ENCODE assay signal across 9 cellular contexts in genomic region chr9:127970401-127971313, GRCh38. TPM values are rescaled to one million over a fixed set of nuclear protein-coding genes. Genes with fewer than 3 reads are reported as not detected.
A peak's percentile ranks its signal among the peaks of the same experiment; 100 is the strongest.
DNase-seq lines count a peak whose midpoint lies in the region; ATAC-seq, FAIRE-seq and TF ChIP-seq lines count a peak whose summit lies in the region.
"Had no signal": no experiment of that assay in that cellular context is flagged by ENCODE, and none has a peak within 500 bp of the region (broad histone marks: within the 10 kb centered on the region; RNA-seq: fewer than 3 reads in every experiment).

No MANE protein-coding gene starts in this region.

- BruUV-seq in HepG2 (replicated peaks; lab: Mats Ljungman, UMichigan), result no TSS peak

- TF ChIP-seq EP300 in HepG2 (IDR thresholded peaks at IDR 0.05; ENCODE audit: low read depth in 2 of 2, low read length in 2 of 2) (no peak), HepG2 (CRISPR knock-in tag; IDR thresholded peaks at IDR 0.05; ENCODE audit: borderline replicate concordance) (no peak)

- TF ChIP-seq RAD21 in HepG2 (CRISPR knock-in tag; IDR thresholded peaks at IDR 0.05), result no peak

- no peak for FAIRE-seq in HepG2 (lab: Jason Lieb, UNC)
- FAIRE-seq: TTC549 had no signal

- peak; percentile 60 for DNase-seq in NCI-H1694 treated with DMSO at 0.1 percent for 48 hours (lab: John Stamatoyannopoulos, UW)
- DNase-seq in activated CD8-positive, alpha-beta T cell treated with anti-CD3 and anti-CD28 coated beads, Interleukin-2, amount 10 ng/mL, durations not matched to agents 7 days and 5 days, result peak; percentile 86
- peak; percentile 83 for DNase-seq in germinal center (ENCODE audit: low spot score)
- peak; percentile 72 for DNase-seq in stimulated activated naive CD4-positive, alpha-beta T cell treated with Interleukin-2 at 50 U/mL for 16 hours (lab: John Stamatoyannopoulos, UW)
- no peak for DNase-seq in HepG2 (ENCODE audit: low spot score)
- no peak for DNase-seq in middle frontal gyrus (ENCODE audit: extremely low spot score, low spot score)

- peaks cover 98% of the 10 kb centered on the region for H3K4me1 Mint-ChIP-seq in activated CD8-positive, alpha-beta T cell treated with anti-CD3 and anti-CD28 coated beads, Interleukin-2, amount 10 ng/mL, durations not matched to agents 7 days and 5 days (ENCODE audit: low read depth)

- no peaks in the 10 kb centered on the region for H3K9me3 Mint-ChIP-seq in activated CD8-positive, alpha-beta T cell treated with anti-CD3 and anti-CD28 coated beads, Interleukin-2, amount 10 ng/mL, durations not matched to agents 7 days and 5 days (ENCODE audit: insufficient read depth)

- no peak overlapping the region for H2AFZ ChIP-seq in HepG2 (ENCODE audit: low read length)

- in situ Hi-C loops in HepG2 (cut with HindIII; ENCODE audit: extremely low pct_ligation_motif_present, low pct_unique_long_range_greater_than_20kb), result no loop called here

- TF ChIP-seq POLR2A in HepG2 (IDR thresholded peaks at IDR 0.05; ENCODE audit: insufficient read depth in 1 of 2, low read depth in 2 of 2, low read length in 2 of 2), result no peak

- intact Hi-C loops in HepG2 (cut with micrococcal nuclease; ENCODE audit: unreplicated experiment), result no loop called here

- ATAC-seq in GM18858 (IDR thresholded peaks at IDR 0.05; ENCODE audit: unreplicated experiment) (peak; percentile 82), HG02642 (IDR thresholded peaks at IDR 0.05; ENCODE audit: poor library complexity, unreplicated experiment) (peak; percentile 67), HepG2 (no peak)
- peak; percentile 74 for ATAC-seq in activated CD8-positive, alpha-beta T cell treated with anti-CD3 and anti-CD28 coated beads, Interleukin-2, amount 10 ng/mL, durations not matched to agents 7 days and 5 days

- CTCF ChIA-PET in activated CD8-positive, alpha-beta T cell treated with anti-CD3 and anti-CD28 coated beads, Interleukin-2, amount 10 ng/mL, durations not matched to agents 7 days and 5 days (lab: Charles Lee), result interaction anchor here (0.8 to 16.3 kb wide), 10 partner anchors 10 to 64 kb away, joined by 3 to 158 read pairs (median 6); partner anchors contain the start of gene EEIG1
- CTCF ChIA-PET in HepG2 (lab: Yijun Ruan, JAX; ENCODE audit: low intra/inter-chr PET ratio, low total read pairs), result no interaction called here

- H3K9ac ChIP-seq in HepG2 (ENCODE audit: insufficient read depth, low read depth, low read length), result no peak overlapping the region

- H3K27me3 ChIP-seq in HepG2 (ENCODE audit: control insufficient read depth in 1 of 2, insufficient read depth in 2 of 2, low read length in 2 of 2), result no peaks in the 10 kb centered on the region

- no peaks in the 10 kb centered on the region for H3K9me3 ChIP-seq in HepG2 (ENCODE audit: low read length)

- H3K36me3 Mint-ChIP-seq in activated CD8-positive, alpha-beta T cell treated with anti-CD3 and anti-CD28 coated beads, Interleukin-2, amount 10 ng/mL, durations not matched to agents 7 days and 5 days (ENCODE audit: low read depth), result peaks cover 74% of the 10 kb centered on the region

- no peak overlapping the region for H3K27ac ChIP-seq in HepG2 (ENCODE audit: extremely low read length, insufficient read depth, low read length)

- peaks cover 5% of the 10 kb centered on the region; the same call in 1 of the 2 replicates for H4K20me1 ChIP-seq in HepG2 (ENCODE audit: insufficient read depth, low read length)

- H3K4me3 Mint-ChIP-seq in activated CD8-positive, alpha-beta T cell treated with anti-CD3 and anti-CD28 coated beads, Interleukin-2, amount 10 ng/mL, durations not matched to agents 7 days and 5 days, result peak overlapping the region; percentile 97

- peak overlapping the region; percentile 99 for H3K27ac Mint-ChIP-seq in activated CD8-positive, alpha-beta T cell treated with anti-CD3 and anti-CD28 coated beads, Interleukin-2, amount 10 ng/mL, durations not matched to agents 7 days and 5 days

- peaks cover 95% of the 10 kb centered on the region for H3K79me2 ChIP-seq in HepG2 (ENCODE audit: insufficient read depth, low read length)

- WGBS in HepG2 (ENCODE audit: low lambda C conversion rate), result 83% methylated on average over 16 of the region's 16 CpGs

- H3K4me2 ChIP-seq in HepG2 (ENCODE audit: low read depth, low read length), result no peak overlapping the region

- H3K4me3 ChIP-seq in HepG2 (replicated peaks in 1 of 3; ENCODE audit: insufficient read depth in 1 of 3, low read depth in 2 of 3, low read length in 3 of 3), result no peak overlapping the region

- POLR2A ChIA-PET in activated CD8-positive, alpha-beta T cell treated with anti-CD3 and anti-CD28 coated beads, Interleukin-2, amount 10 ng/mL, durations not matched to agents 7 days and 5 days (lab: Charles Lee), result interaction anchor here (0.5 to 3.9 kb wide), 17 partner anchors 10 to 147 kb away, joined by 3 to 27 read pairs (median 4); partner anchors contain the start of genes DPM2, EEIG1, NAIF1 and SLC25A25
- POLR2A ChIA-PET in HepG2 (lab: Yijun Ruan, JAX), result no interaction called here

- no peaks in the 10 kb centered on the region for H3K27me3 Mint-ChIP-seq in activated CD8-positive, alpha-beta T cell treated with anti-CD3 and anti-CD28 coated beads, Interleukin-2, amount 10 ng/mL, durations not matched to agents 7 days and 5 days (ENCODE audit: low read depth)

- TF ChIP-seq CTCF in HepG2 (CRISPR knock-in tag; IDR thresholded peaks at IDR 0.05), result no peak

- peaks cover 68% of the 10 kb centered on the region for H3K4me1 ChIP-seq in HepG2 (ENCODE audit: insufficient read depth, low read length)

- H3K36me3 ChIP-seq in HepG2 (replicated peaks in 1 of 2; ENCODE audit: control insufficient read depth in 1 of 2, insufficient read depth in 2 of 2, low read length in 2 of 2), result peaks cover under 1 to 1% of the 10 kb centered on the region in 2 experiments; a peak in 2 of 5 replicates

RNA-seq across cellular contexts. Expression of gene EEIG1, which starts 10.1 kb away (rescaled TPM):
- total RNA-seq in activated CD8-positive, alpha-beta T cell treated with anti-CD3 and anti-CD28 coated beads, Interleukin-2, amount 10 ng/mL, durations not matched to agents 7 days and 5 days, result 100 to 1,000 TPM; 227 to 232 TPM
- 16.1 and 16.6 TPM in 2 replicates for total RNA-seq in HepG2 (2016; rRNA removed; fragmentation: Illumina TruSeq; extraction: Trizol)
- 10.4 and 11.3 TPM in 2 replicates for total RNA-seq in HepG2 (2016; cell fraction: cytosol; rRNA removed; fragmentation: Illumina TruSeq; extraction: Trizol; ENCODE audit: low read depth)
- total RNA-seq in HepG2 (2016; cell fraction: insoluble cytoplasmic fraction; rRNA removed; fragmentation: Illumina TruSeq; extraction: Trizol), result 12.3 and 17.2 TPM in 2 replicates
- 21.5 and 21.9 TPM in 2 replicates for total RNA-seq in HepG2 (2016; cell fraction: membrane; rRNA removed; fragmentation: Illumina TruSeq; extraction: Trizol)
- 20.0 and 24.0 TPM in 2 replicates for total RNA-seq in HepG2 (2016; cell fraction: nucleus; rRNA removed; fragmentation: Illumina TruSeq; extraction: Trizol)
- 25.2 and 30.1 TPM in 2 replicates for polyA plus RNA-seq in HepG2 (2011; rRNA removed)
- polyA plus RNA-seq in HepG2 (2011; cell fraction: cytosol; rRNA removed), result 19.7 and 22.7 TPM in 2 replicates
- 108 and 126 TPM in 2 replicates for polyA plus RNA-seq in HepG2 (2011; cell fraction: nucleus; rRNA removed)
- 22.5 and 36.8 TPM in 2 replicates for polyA plus RNA-seq in HepG2 (2012)
- 3.8 and 4.2 TPM in 2 replicates for polyA plus RNA-seq in HepG2 (2016; cell fraction: cytosol; fragmentation: Illumina TruSeq; extraction: Trizol; ENCODE audit: low read depth)
- 24.1 and 30.7 TPM in 2 replicates for polyA plus RNA-seq in HepG2 (2016; cell fraction: insoluble cytoplasmic fraction; fragmentation: Illumina TruSeq; extraction: Trizol; ENCODE audit: low read depth)
- 16.7 and 17.4 TPM in 2 replicates for polyA plus RNA-seq in HepG2 (2016; cell fraction: membrane; fragmentation: Illumina TruSeq; extraction: Trizol; ENCODE audit: low read depth)
- polyA plus RNA-seq in HepG2 (2016; cell fraction: nucleus; fragmentation: Illumina TruSeq; extraction: Trizol; ENCODE audit: insufficient read depth, low read depth), result 72.4 and 76.1 TPM in 2 replicates
- polyA minus RNA-seq in HepG2 (2011; rRNA and poly(A)+ RNA removed; ENCODE audit: low replicate concordance), result 25.3 and 40.6 TPM in 2 replicates
- polyA minus RNA-seq in HepG2 (2011; cell fraction: cytosol; rRNA and poly(A)+ RNA removed), result 8.3 and 11.4 TPM in 2 replicates
- 25.0 and 25.4 TPM in 2 replicates for polyA minus RNA-seq in HepG2 (2011; cell fraction: nucleus; rRNA and poly(A)+ RNA removed)

RNA-seq across cellular contexts. Expression of gene DPM2, which starts 33.0 kb away (rescaled TPM):
- 10 to 100 TPM; 47.9 to 53.8 TPM for total RNA-seq in activated CD8-positive, alpha-beta T cell treated with anti-CD3 and anti-CD28 coated beads, Interleukin-2, amount 10 ng/mL, durations not matched to agents 7 days and 5 days
- total RNA-seq in HepG2 (2016; rRNA removed; fragmentation: Illumina TruSeq; extraction: Trizol), result 17.5 and 24.8 TPM in 2 replicates
- 20.0 and 27.3 TPM in 2 replicates for total RNA-seq in HepG2 (2016; cell fraction: cytosol; rRNA removed; fragmentation: Illumina TruSeq; extraction: Trizol; ENCODE audit: low read depth)
- 14.9 and 23.0 TPM in 2 replicates for total RNA-seq in HepG2 (2016; cell fraction: insoluble cytoplasmic fraction; rRNA removed; fragmentation: Illumina TruSeq; extraction: Trizol)
- 31.4 and 35.9 TPM in 2 replicates for total RNA-seq in HepG2 (2016; cell fraction: membrane; rRNA removed; fragmentation: Illumina TruSeq; extraction: Trizol)
- 18.6 and 22.0 TPM in 2 replicates for total RNA-seq in HepG2 (2016; cell fraction: nucleus; rRNA removed; fragmentation: Illumina TruSeq; extraction: Trizol)
- polyA plus RNA-seq in HepG2 (2011; rRNA removed), result 35.3 and 38.6 TPM in 2 replicates
- polyA plus RNA-seq in HepG2 (2011; cell fraction: cytosol; rRNA removed), result 30.5 and 35.2 TPM in 2 replicates
- polyA plus RNA-seq in HepG2 (2011; cell fraction: nucleus; rRNA removed), result 36.6 and 37.4 TPM in 2 replicates
- 21.4 and 25.3 TPM in 2 replicates for polyA plus RNA-seq in HepG2 (2012)
- 32.5 and 40.9 TPM in 2 replicates for polyA plus RNA-seq in HepG2 (2016; cell fraction: cytosol; fragmentation: Illumina TruSeq; extraction: Trizol; ENCODE audit: low read depth)
- 30.7 and 34.8 TPM in 2 replicates for polyA plus RNA-seq in HepG2 (2016; cell fraction: insoluble cytoplasmic fraction; fragmentation: Illumina TruSeq; extraction: Trizol; ENCODE audit: low read depth)
- polyA plus RNA-seq in HepG2 (2016; cell fraction: membrane; fragmentation: Illumina TruSeq; extraction: Trizol; ENCODE audit: low read depth), result 49.8 and 53.8 TPM in 2 replicates
- polyA plus RNA-seq in HepG2 (2016; cell fraction: nucleus; fragmentation: Illumina TruSeq; extraction: Trizol; ENCODE audit: insufficient read depth, low read depth), result 49.9 and 52.5 TPM in 2 replicates
- 68.5 and 193 TPM in 2 replicates for polyA minus RNA-seq in HepG2 (2011; rRNA and poly(A)+ RNA removed; ENCODE audit: low replicate concordance)
- polyA minus RNA-seq in HepG2 (2011; cell fraction: cytosol; rRNA and poly(A)+ RNA removed), result 12.9 and 15.4 TPM in 2 replicates
- polyA minus RNA-seq in HepG2 (2011; cell fraction: nucleus; rRNA and poly(A)+ RNA removed), result 34.8 and 35.4 TPM in 2 replicates

RNA-seq across cellular contexts. Expression of gene PIP5KL1, which starts 40.1 kb away (rescaled TPM):
- 1 to 10 TPM; 2.6 to 2.7 TPM for total RNA-seq in activated CD8-positive, alpha-beta T cell treated with anti-CD3 and anti-CD28 coated beads, Interleukin-2, amount 10 ng/mL, durations not matched to agents 7 days and 5 days
- 0.20 TPM in 1 of 2 replicates, not detected in the other for total RNA-seq in HepG2 (2016; rRNA removed; fragmentation: Illumina TruSeq; extraction: Trizol)
- 0.51 TPM in 1 of 2 replicates, not detected in the other for total RNA-seq in HepG2 (2016; cell fraction: cytosol; rRNA removed; fragmentation: Illumina TruSeq; extraction: Trizol; ENCODE audit: low read depth)
- total RNA-seq in HepG2 (2016; cell fraction: insoluble cytoplasmic fraction; rRNA removed; fragmentation: Illumina TruSeq; extraction: Trizol), result 0.15 TPM in 1 of 2 replicates, not detected in the other
- not detected in 2 replicates for total RNA-seq in HepG2 (2016; cell fraction: membrane; rRNA removed; fragmentation: Illumina TruSeq; extraction: Trizol)
- total RNA-seq in HepG2 (2016; cell fraction: nucleus; rRNA removed; fragmentation: Illumina TruSeq; extraction: Trizol), result 0.56 TPM in 1 of 2 replicates, not detected in the other
- 0.44 and 0.49 TPM in 2 replicates for polyA plus RNA-seq in HepG2 (2011; rRNA removed)
- polyA plus RNA-seq in HepG2 (2011; cell fraction: cytosol; rRNA removed), result 0.17 and 0.32 TPM in 2 replicates
- 5.3 and 9.9 TPM in 2 replicates for polyA plus RNA-seq in HepG2 (2011; cell fraction: nucleus; rRNA removed)
- polyA plus RNA-seq in HepG2 (2012), result 0.32 and 0.67 TPM in 2 replicates
- 0.24 TPM in 1 of 2 replicates, not detected in the other for polyA plus RNA-seq in HepG2 (2016; cell fraction: cytosol; fragmentation: Illumina TruSeq; extraction: Trizol; ENCODE audit: low read depth)
- polyA plus RNA-seq in HepG2 (2016; cell fraction: insoluble cytoplasmic fraction; fragmentation: Illumina TruSeq; extraction: Trizol; ENCODE audit: low read depth), result not detected in 2 replicates
- not detected in 2 replicates for polyA plus RNA-seq in HepG2 (2016; cell fraction: membrane; fragmentation: Illumina TruSeq; extraction: Trizol; ENCODE audit: low read depth)
- polyA plus RNA-seq in HepG2 (2016; cell fraction: nucleus; fragmentation: Illumina TruSeq; extraction: Trizol; ENCODE audit: insufficient read depth, low read depth), result 1.1 TPM in 1 of 2 replicates, not detected in the other
- 0.72 and 1.4 TPM in 2 replicates for polyA minus RNA-seq in HepG2 (2011; rRNA and poly(A)+ RNA removed; ENCODE audit: low replicate concordance)
- polyA minus RNA-seq in HepG2 (2011; cell fraction: cytosol; rRNA and poly(A)+ RNA removed), result 0.88 TPM in 1 of 2 replicates, not detected in the other
- 1.3 and 2.2 TPM in 2 replicates for polyA minus RNA-seq in HepG2 (2011; cell fraction: nucleus; rRNA and poly(A)+ RNA removed)

RNA-seq across cellular contexts. Expression of gene ST6GALNAC4, which starts 53.8 kb away (rescaled TPM):
- 10 to 100 TPM; 37.0 to 39.7 TPM for total RNA-seq in activated CD8-positive, alpha-beta T cell treated with anti-CD3 and anti-CD28 coated beads, Interleukin-2, amount 10 ng/mL, durations not matched to agents 7 days and 5 days
- 14.8 and 18.8 TPM in 2 replicates for total RNA-seq in HepG2 (2016; rRNA removed; fragmentation: Illumina TruSeq; extraction: Trizol)
- total RNA-seq in HepG2 (2016; cell fraction: cytosol; rRNA removed; fragmentation: Illumina TruSeq; extraction: Trizol; ENCODE audit: low read depth), result 35.6 and 43.0 TPM in 2 replicates
- 13.0 and 19.7 TPM in 2 replicates for total RNA-seq in HepG2 (2016; cell fraction: insoluble cytoplasmic fraction; rRNA removed; fragmentation: Illumina TruSeq; extraction: Trizol)
- 47.7 and 65.6 TPM in 2 replicates for total RNA-seq in HepG2 (2016; cell fraction: membrane; rRNA removed; fragmentation: Illumina TruSeq; extraction: Trizol)
- 12.8 and 17.5 TPM in 2 replicates for total RNA-seq in HepG2 (2016; cell fraction: nucleus; rRNA removed; fragmentation: Illumina TruSeq; extraction: Trizol)
- polyA plus RNA-seq in HepG2 (2011; rRNA removed), result 27.7 and 36.4 TPM in 2 replicates
- 26.2 and 47.9 TPM in 2 replicates for polyA plus RNA-seq in HepG2 (2011; cell fraction: cytosol; rRNA removed)
- polyA plus RNA-seq in HepG2 (2011; cell fraction: nucleus; rRNA removed), result 41.2 and 43.3 TPM in 2 replicates
- 14.8 and 21.6 TPM in 2 replicates for polyA plus RNA-seq in HepG2 (2012)
- 55.5 and 75.3 TPM in 2 replicates for polyA plus RNA-seq in HepG2 (2016; cell fraction: cytosol; fragmentation: Illumina TruSeq; extraction: Trizol; ENCODE audit: low read depth)
- 20.6 and 23.9 TPM in 2 replicates for polyA plus RNA-seq in HepG2 (2016; cell fraction: insoluble cytoplasmic fraction; fragmentation: Illumina TruSeq; extraction: Trizol; ENCODE audit: low read depth)
- polyA plus RNA-seq in HepG2 (2016; cell fraction: membrane; fragmentation: Illumina TruSeq; extraction: Trizol; ENCODE audit: low read depth), result 69.4 and 78.8 TPM in 2 replicates
- polyA plus RNA-seq in HepG2 (2016; cell fraction: nucleus; fragmentation: Illumina TruSeq; extraction: Trizol; ENCODE audit: insufficient read depth, low read depth), result 25.2 and 32.3 TPM in 2 replicates
- polyA minus RNA-seq in HepG2 (2011; rRNA and poly(A)+ RNA removed; ENCODE audit: low replicate concordance), result 74.4 and 118 TPM in 2 replicates
- 40.0 and 42.1 TPM in 2 replicates for polyA minus RNA-seq in HepG2 (2011; cell fraction: cytosol; rRNA and poly(A)+ RNA removed)
- polyA minus RNA-seq in HepG2 (2011; cell fraction: nucleus; rRNA and poly(A)+ RNA removed), result 15.6 and 17.8 TPM in 2 replicates

Comparison
In these comparisons a context has a peak if more than half of its experiments do, and no peak if none do; other contexts are left out.
1. DNase-seq: peak in NCI-H1694 treated with DMSO at 0.1 percent for 48 hours (single experiment), activated CD8-positive, alpha-beta T cell treated with anti-CD3 and anti-CD28 coated beads, Interleukin-2, amount 10 ng/mL, durations not matched to agents 7 days and 5 days (single experiment), germinal center (single experiment) and stimulated activated naive CD4-positive, alpha-beta T cell treated with Interleukin-2 at 50 U/mL for 16 hours (single experiment); none in HepG2 (single experiment) and middle frontal gyrus (single experiment).
2. RNA of gene EEIG1, which starts 10.1 kb away (total RNA-seq): 227 to 232 TPM in activated CD8-positive, alpha-beta T cell treated with anti-CD3 and anti-CD28 coated beads, Interleukin-2, amount 10 ng/mL, durations not matched to agents 7 days and 5 days; 10.4 to 24.0 TPM in HepG2; every median in the first group is over 4 times any median in the second.